26 cellular contexts compared by ENCODE assay signal in genomic region chr5:135053989-135054388, GRCh38. TPM values are rescaled to one million over a fixed set of nuclear protein-coding genes. Genes with fewer than 3 reads are reported as not detected.
DNase-seq lines count a peak whose midpoint lies in the region; ATAC-seq and TF ChIP-seq lines count a peak whose summit lies in the region.
"Had no signal": no experiment of that assay in that cellular context is flagged by ENCODE, and none has a peak within 500 bp of the region (broad histone marks: within the 10 kb centered on the region; RNA-seq: fewer than 3 reads in every experiment).

No MANE protein-coding gene starts in this region.

- peaks cover 2% of the 10 kb centered on the region; the same call in 1 of the 2 replicates for H3K36me3 ChIP-seq in DOHH2 (ENCODE audit: control insufficient read depth, low read length)
- H3K36me3 ChIP-seq: ascending aorta, cardiac muscle cell, gastroesophageal sphincter, ovary, upper lobe of right lung had no signal

- no peak overlapping the region for H3K27ac Mint-ChIP-seq in nephron progenitor cell
- H3K27ac Mint-ChIP-seq: activated CD8-positive, alpha-beta memory T cell treated with anti-CD3 and anti-CD28 coated beads, Interleukin-2, amount 10 ng/mL, durations not matched to agents 7 days and 5 days had no signal

- peaks cover 74% of the 10 kb centered on the region for H3K4me1 ChIP-seq in DOHH2 (ENCODE audit: control insufficient read depth, low read length)
- H3K4me1 ChIP-seq: gastroesophageal sphincter, upper lobe of right lung had no signal

- ATAC-seq in Right ventricle myocardium superior (ENCODE audit: poor library complexity) = no peak
- no peak for ATAC-seq in GM18873 (IDR thresholded peaks at IDR 0.05; ENCODE audit: low FRiP score, unreplicated experiment)
- ATAC-seq: activated CD8-positive, alpha-beta memory T cell treated with anti-CD3 and anti-CD28 coated beads, Interleukin-2, amount 10 ng/mL, durations not matched to agents 7 days and 5 days; gastroesophageal sphincter; Panc1; upper lobe of right lung had no signal

- H3F3A ChIP-seq in DOHH2 (ENCODE audit: control insufficient read depth, insufficient read depth) = peaks cover 8% of the 10 kb centered on the region

- H3K4me1 Mint-ChIP-seq in nephron progenitor cell = peaks cover 34% of the 10 kb centered on the region
- H3K4me1 Mint-ChIP-seq: neural crest cell had no signal

- no peaks in the 10 kb centered on the region for H3K9me3 ChIP-seq in DOHH2 (ENCODE audit: control insufficient read depth, insufficient read depth, low read length)
- H3K9me3 ChIP-seq: ascending aorta, gastroesophageal sphincter, ovary, upper lobe of right lung had no signal

- H3K4me3 Mint-ChIP-seq in nephron progenitor cell = peak overlapping the region; percentile 28
- H3K4me3 Mint-ChIP-seq: activated CD8-positive, alpha-beta memory T cell treated with anti-CD3 and anti-CD28 coated beads, Interleukin-2, amount 10 ng/mL, durations not matched to agents 7 days and 5 days; neural crest cell had no signal

- no peaks in the 10 kb centered on the region for H3K9me2 ChIP-seq in DOHH2 (replicated peaks; ENCODE audit: control insufficient read depth, low read length)

- H3K27me3 Mint-ChIP-seq in nephron progenitor cell (ENCODE audit: low read depth, poor library complexity) = peaks cover 63% of the 10 kb centered on the region

- peak overlapping the region; percentile 87 for H3K4me2 ChIP-seq in DOHH2 (ENCODE audit: low read length)

- H3K27me3 ChIP-seq in DOHH2 (ENCODE audit: control insufficient read depth, low read length) = no peaks in the 10 kb centered on the region
- H3K27me3 ChIP-seq: ascending aorta, ovary had no signal

- peaks cover 11% of the 10 kb centered on the region for H3K79me2 ChIP-seq in DOHH2 (ENCODE audit: control insufficient read depth, low read length)

- DNase-seq in NCI-H146 treated with DMSO at 0.1 percent for 48 hours (lab: John Stamatoyannopoulos, UW; ENCODE audit: unreplicated experiment) (peak; percentile 6), SHP77 treated with DMSO at 0.1 percent for 48 hours (lab: John Stamatoyannopoulos, UW) (peak; percentile 63), nephron progenitor cell (no peak), Right ventricle myocardium superior (no peak)
- no peak for DNase-seq in activated CD4-positive, alpha-beta T cell treated with anti-CD3 and anti-CD28 coated beads, Interleukin-2, amount 50 U/mL, for 1 hour
- DNase-seq: activated CD8-positive, alpha-beta memory T cell treated with anti-CD3 and anti-CD28 coated beads, Interleukin-2, amount 10 ng/mL, durations not matched to agents 7 days and 5 days; activated gamma-delta T cell treated with Interleukin-2 at 50 U/mL for 16 hours; activated T-cell treated with anti-CD3 and anti-CD28 coated beads, Interleukin-2, amount 50 U/mL, for 48 hours; effector CD8-positive, alpha-beta T cell; hippocampal formation; mammary epithelial cell; NCI-H1417 treated with DMSO at 0.1 percent for 48 hours; NCI-H446 treated with DMSO at 0.1 percent for 48 hours; ovary; stimulated activated naive CD4-positive, alpha-beta T cell; T1000; upper lobe of right lung had no signal

- no peaks in the 10 kb centered on the region for H3K9me3 Mint-ChIP-seq in nephron progenitor cell
- H3K9me3 Mint-ChIP-seq: neural crest cell had no signal

- intact Hi-C loops in Right ventricle myocardium superior (cut with DNase I) = loop anchor here (10.0 kb wide), 1 partner anchor 141 kb away; no protein-coding TSS in a partner anchor

- H4K20me1 ChIP-seq in DOHH2 (ENCODE audit: control insufficient read depth, insufficient read depth, low read depth, low read length) = no peaks in the 10 kb centered on the region

- H3K27ac ChIP-seq in DOHH2 (ENCODE audit: low read depth, low read length) = peak overlapping the region; percentile 92
- H3K27ac ChIP-seq: ascending aorta, C4-2B, cardiac muscle cell, coronary artery, gastroesophageal sphincter, ovary, upper lobe of right lung had no signal

- no peak for TF ChIP-seq CTCF in DOHH2 (IDR thresholded peaks at IDR 0.05; ENCODE audit: low read depth, low read length, poor library complexity, severe bottlenecking)
- no peak for TF ChIP-seq CTCF in nephron progenitor cell (IDR thresholded peaks at IDR 0.05)

- peak overlapping the region; percentile 70 for H3K4me3 ChIP-seq in DOHH2 (ENCODE audit: low read length)
- H3K4me3 ChIP-seq: ascending aorta, cardiac muscle cell, coronary artery, gastroesophageal sphincter, ovary, upper lobe of right lung had no signal

- H3K36me3 Mint-ChIP-seq in nephron progenitor cell (ENCODE audit: low read depth) = no peaks in the 10 kb centered on the region
- H3K36me3 Mint-ChIP-seq: activated CD8-positive, alpha-beta memory T cell treated with anti-CD3 and anti-CD28 coated beads, Interleukin-2, amount 10 ng/mL, durations not matched to agents 7 days and 5 days had no signal

RNA-seq across cellular contexts. Expression of gene PITX1, which starts 20.0 kb away (rescaled TPM):
- not detected for total RNA-seq in Right ventricle myocardium superior
- total RNA-seq: cardiac muscle cell, neural crest cell, upper lobe of right lung had no signal

Comparison
In these comparisons a context has a peak if more than half of its experiments do, and no peak if none do; other contexts are left out.
1. DNase-seq: peak in NCI-H146 treated with DMSO at 0.1 percent for 48 hours (single experiment) and SHP77 treated with DMSO at 0.1 percent for 48 hours (single experiment); none in nephron progenitor cell (single experiment), activated CD4-positive, alpha-beta T cell treated with anti-CD3 and anti-CD28 coated beads, Interleukin-2, amount 50 U/mL, for 1 hour (single experiment) and Right ventricle myocardium superior (single experiment).